10 cellular contexts compared by ENCODE assay signal in the genomic region with DNA sequence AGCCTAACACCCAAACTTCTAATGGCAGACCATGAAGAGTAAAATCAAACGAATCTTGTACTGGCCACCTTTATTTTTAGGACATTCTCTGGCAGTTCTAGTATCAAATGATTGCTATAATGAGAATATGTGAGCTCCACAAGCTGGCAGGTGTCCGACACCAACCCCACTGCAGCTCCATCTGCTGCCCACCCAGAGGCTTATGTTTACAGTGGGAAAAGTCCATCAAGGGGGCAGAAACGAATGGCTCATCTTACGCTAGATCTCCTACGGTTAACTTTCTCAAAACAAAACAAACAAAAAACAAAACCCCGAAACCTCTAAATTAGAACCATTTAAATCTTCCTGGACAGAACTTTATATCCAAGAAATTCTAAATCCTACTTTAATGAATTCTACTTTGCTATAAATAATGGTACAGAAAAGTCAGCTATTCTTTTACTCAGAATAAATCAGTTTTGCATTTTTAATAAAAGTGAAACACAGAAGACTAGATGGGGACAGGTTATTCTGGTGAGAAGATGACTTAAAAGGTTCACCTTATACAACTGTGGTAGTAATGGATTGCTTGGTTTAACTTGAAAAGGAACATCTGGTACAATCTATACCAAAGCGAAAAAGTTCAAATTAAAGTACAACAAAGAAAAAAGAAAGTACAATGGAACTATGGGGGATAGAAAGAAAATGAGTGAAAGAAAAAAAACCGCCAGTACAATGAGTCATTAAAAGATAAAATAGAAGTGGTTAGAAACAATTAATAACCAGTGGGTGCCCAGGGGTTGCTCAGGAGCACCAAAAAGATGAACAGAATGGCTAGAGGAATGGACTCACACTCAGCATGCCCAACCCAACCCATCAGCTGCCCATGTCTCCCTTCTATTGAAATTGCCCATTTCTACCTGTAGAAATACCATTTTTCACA. TPM values are rescaled to one million over a fixed set of nuclear protein-coding genes. Genes with fewer than 3 reads are reported as not detected.
DNase-seq lines count a peak whose midpoint lies in the region; TF ChIP-seq lines count a peak whose summit lies in the region.
"Had no signal": no experiment of that assay in that cellular context is flagged by ENCODE, and none has a peak within 500 bp of the region (broad histone marks: within the 10 kb centered on the region; RNA-seq: fewer than 3 reads in every experiment).

No MANE protein-coding gene starts in this region.

- peaks cover 46% of the 10 kb centered on the region for H3F3A ChIP-seq in neural progenitor cell (ENCODE audit: low read depth)

- H3K4me1 Mint-ChIP-seq in activated T-helper 1 cell treated with anti-CD3 and anti-CD28 coated beads, Interleukin-12 subunit alpha, Interleukin-12 subunit beta, Interleukin-2, Interleukin-4 antibody, amounts not matched to agents 30 ng/mL and 10 ng/mL and 1 ng/mL, durations not matched to agents 14 hours and 24 hours and 36 hours (ENCODE audit: low read depth): peaks cover 81% of the 10 kb centered on the region
- peaks cover 40% of the 10 kb centered on the region for H3K4me1 Mint-ChIP-seq in neural progenitor cell

- no peak overlapping the region for H2BK15ac ChIP-seq in neuronal stem cell (ENCODE audit: low read length)

- H3K4me3 Mint-ChIP-seq in activated T-helper 1 cell treated with anti-CD3 and anti-CD28 coated beads, Interleukin-12 subunit alpha, Interleukin-12 subunit beta, Interleukin-2, Interleukin-4 antibody, amounts not matched to agents 30 ng/mL and 10 ng/mL and 1 ng/mL, durations not matched to agents 14 hours and 24 hours and 36 hours: no peak overlapping the region
- H3K4me3 Mint-ChIP-seq in neural progenitor cell: no peak overlapping the region

- H2AFZ ChIP-seq in neural progenitor cell (replicated peaks): no peak overlapping the region
- no peak overlapping the region for H2AFZ ChIP-seq in neuronal stem cell (ENCODE audit: low read length)

- H3K9me3 Mint-ChIP-seq in activated T-helper 1 cell treated with anti-CD3 and anti-CD28 coated beads, Interleukin-12 subunit alpha, Interleukin-12 subunit beta, Interleukin-2, Interleukin-4 antibody, amounts not matched to agents 30 ng/mL and 10 ng/mL and 1 ng/mL, durations not matched to agents 14 hours and 24 hours and 36 hours: no peaks in the 10 kb centered on the region
- H3K9me3 Mint-ChIP-seq in neural progenitor cell: no peaks in the 10 kb centered on the region

- no peak overlapping the region for H3K18ac ChIP-seq in neuronal stem cell (ENCODE audit: low read length)

- H3K4me3 ChIP-seq in neural progenitor cell (peak overlapping the region; percentile 9), neuronal stem cell (ENCODE audit: low read length in 2 of 2) (no peak overlapping the region)

- H3K79me1 ChIP-seq in neuronal stem cell (ENCODE audit: low read depth, low read length): peaks cover 2% of the 10 kb centered on the region

- H3K14ac ChIP-seq in neuronal stem cell (ENCODE audit: low read length): no peak overlapping the region

- no peak for TF ChIP-seq CTCF in neural progenitor cell (IDR thresholded peaks at IDR 0.05)

- H2AK5ac ChIP-seq in neuronal stem cell (ENCODE audit: low read depth, low read length): no peak overlapping the region

- no peak overlapping the region for H3K23ac ChIP-seq in neuronal stem cell (ENCODE audit: low read depth, low read length, poor library complexity)

- peak overlapping the region; percentile 11 for H3K27ac Mint-ChIP-seq in activated T-helper 1 cell treated with anti-CD3 and anti-CD28 coated beads, Interleukin-12 subunit alpha, Interleukin-12 subunit beta, Interleukin-2, Interleukin-4 antibody, amounts not matched to agents 30 ng/mL and 10 ng/mL and 1 ng/mL, durations not matched to agents 14 hours and 24 hours and 36 hours
- H3K27ac Mint-ChIP-seq in neural progenitor cell: no peak overlapping the region

- H4K91ac ChIP-seq in neuronal stem cell (ENCODE audit: low read depth, low read length, poor library complexity): no peak overlapping the region

- H2BK5ac ChIP-seq in neuronal stem cell (ENCODE audit: low read length): no peak overlapping the region

- no peak overlapping the region for H2BK120ac ChIP-seq in neuronal stem cell (ENCODE audit: low read depth, low read length)

- intact Hi-C loops in activated T-helper 1 cell treated with anti-CD3 and anti-CD28 coated beads, Interleukin-12 subunit alpha, Interleukin-12 subunit beta, Interleukin-2, Interleukin-4 antibody, amounts not matched to agents 30 ng/mL and 10 ng/mL and 1 ng/mL, durations not matched to agents 14 hours and 24 hours and 36 hours (cut with micrococcal nuclease): no loop called here

- H3K4me2 ChIP-seq in neural progenitor cell: peak overlapping the region; percentile 66
- no peak overlapping the region for H3K4me2 ChIP-seq in neuronal stem cell (ENCODE audit: insufficient read depth, low read length, poor library complexity, severe bottlenecking)

- DNase-seq in NCI-H1694 treated with DMSO at 0.1 percent for 48 hours (lab: John Stamatoyannopoulos, UW): peak; percentile 10
- DNase-seq in NCI-H1694 (lab: John Stamatoyannopoulos, UW): no peak
- DNase-seq in activated T-helper 1 cell treated with anti-CD3 and anti-CD28 coated beads, Interleukin-12 subunit alpha, Interleukin-12 subunit beta, Interleukin-2, Interleukin-4 antibody, amounts not matched to agents 30 ng/mL and 10 ng/mL and 1 ng/mL, durations not matched to agents 14 hours and 24 hours and 36 hours (ENCODE audit: low spot score): no peak
- peak; percentile 21 for DNase-seq in neural progenitor cell (ENCODE audit: low spot score)
- no peak for DNase-seq in EL
- DNase-seq in NCI-H187 (lab: John Stamatoyannopoulos, UW): no peak
- DNase-seq in neuronal stem cell (ENCODE audit: low spot score): no peak
- DNase-seq: H7, kidney had no signal

- no peaks in the 10 kb centered on the region for H3K27me3 ChIP-seq in neural progenitor cell
- H3K27me3 ChIP-seq in neuronal stem cell (ENCODE audit: control insufficient read depth in 3 of 3, insufficient read depth in 3 of 3, low read depth in 1 of 3, low read length in 3 of 3): no peaks in the 10 kb centered on the region

- peaks cover 100% of the 10 kb centered on the region for H4K20me1 ChIP-seq in neural progenitor cell (ENCODE audit: low read depth)

- no peaks in the 10 kb centered on the region for H3K27me3 Mint-ChIP-seq in activated T-helper 1 cell treated with anti-CD3 and anti-CD28 coated beads, Interleukin-12 subunit alpha, Interleukin-12 subunit beta, Interleukin-2, Interleukin-4 antibody, amounts not matched to agents 30 ng/mL and 10 ng/mL and 1 ng/mL, durations not matched to agents 14 hours and 24 hours and 36 hours (ENCODE audit: insufficient read depth)
- no peaks in the 10 kb centered on the region for H3K27me3 Mint-ChIP-seq in neural progenitor cell (ENCODE audit: insufficient read depth, low read depth)

- H3K27ac ChIP-seq in KOPT-K1 (ENCODE audit: low read depth, low read length, poor library complexity, severe bottlenecking) (peak overlapping the region; percentile 47), neural progenitor cell (peak overlapping the region; percentile 10), neuronal stem cell (replicated peaks; ENCODE audit: low read length) (no peak overlapping the region)

- H3K36me3 ChIP-seq in KOPT-K1 (ENCODE audit: insufficient read depth, low read length): peaks cover 13% of the 10 kb centered on the region
- no peaks in the 10 kb centered on the region for H3K36me3 ChIP-seq in neural progenitor cell
- no peaks in the 10 kb centered on the region for H3K36me3 ChIP-seq in neuronal stem cell (replicated peaks in 1 of 2; ENCODE audit: control insufficient read depth in 2 of 2, insufficient read depth in 2 of 2, low read length in 2 of 2)

- H3K79me2 ChIP-seq in neural progenitor cell (ENCODE audit: low read depth): peaks cover 97% of the 10 kb centered on the region

- 100% methylated on average over 2 of the region's 8 CpGs; no CpG with 5 or more reads in 1 of the 2 donors for WGBS in neuronal stem cell (ENCODE audit: extremely low coverage in 2 of 2, insufficient read length in 2 of 2, insufficient replicate concordance in 1 of 2), 2 donors

- no peak overlapping the region for H2BK12ac ChIP-seq in neuronal stem cell (ENCODE audit: low read length)

- H3K4ac ChIP-seq in neuronal stem cell (ENCODE audit: low read length): no peak overlapping the region

- no peak overlapping the region for H4K8ac ChIP-seq in neuronal stem cell (ENCODE audit: low read depth, low read length)

- H3K9me3 ChIP-seq in KOPT-K1 (ENCODE audit: insufficient read depth, low read length, poor library complexity, severe bottlenecking): no peaks in the 10 kb centered on the region
- H3K9me3 ChIP-seq in neural progenitor cell (ENCODE audit: low read depth): no peaks in the 10 kb centered on the region
- H3K9me3 ChIP-seq in neuronal stem cell (replicated peaks in 1 of 2; ENCODE audit: control insufficient read depth in 2 of 2, insufficient read depth in 1 of 2, low read depth in 1 of 2, low read length in 2 of 2): no peaks in the 10 kb centered on the region

- H3K4me1 ChIP-seq in neural progenitor cell (peaks cover 29% of the 10 kb centered on the region), neuronal stem cell (ENCODE audit: control insufficient read depth in 2 of 2, insufficient read depth in 1 of 2, low read depth in 1 of 2, low read length in 2 of 2) (peaks cover 0 to 3% of the 10 kb centered on the region in 2 donors)

- no peaks in the 10 kb centered on the region for H3K36me3 Mint-ChIP-seq in activated T-helper 1 cell treated with anti-CD3 and anti-CD28 coated beads, Interleukin-12 subunit alpha, Interleukin-12 subunit beta, Interleukin-2, Interleukin-4 antibody, amounts not matched to agents 30 ng/mL and 10 ng/mL and 1 ng/mL, durations not matched to agents 14 hours and 24 hours and 36 hours (ENCODE audit: low read depth)
- peaks cover under 1% of the 10 kb centered on the region for H3K36me3 Mint-ChIP-seq in neural progenitor cell

- H3K9ac ChIP-seq in neural progenitor cell (no peak overlapping the region), neuronal stem cell (ENCODE audit: low read depth, low read length, poor library complexity) (no peak overlapping the region)

RNA-seq across cellular contexts. Expression of a gene that starts 40.2 kb away (rescaled TPM):
- 172 and 183 TPM in 2 replicates for total RNA-seq in activated T-helper 1 cell treated with anti-CD3 and anti-CD28 coated beads, Interleukin-12 subunit alpha, Interleukin-12 subunit beta, Interleukin-2, Interleukin-4 antibody, amounts not matched to agents 30 ng/mL and 10 ng/mL and 1 ng/mL, durations not matched to agents 14 hours and 24 hours and 36 hours
- 71.0 and 72.5 TPM in 2 replicates for total RNA-seq in neural progenitor cell (ENCODE audit: low replicate concordance)
- 72.0 TPM for polyA plus RNA-seq in neuronal stem cell (2013, experiment 1 of 2)
- polyA plus RNA-seq in neuronal stem cell (2013, experiment 2 of 2): 76.5 TPM

Comparison
In these comparisons a context has a peak if more than half of its experiments do, and no peak if none do; other contexts are left out.
1. DNase-seq: peak in NCI-H1694 treated with DMSO at 0.1 percent for 48 hours (single experiment) and neural progenitor cell (single experiment); none in NCI-H1694 (single experiment), activated T-helper 1 cell treated with anti-CD3 and anti-CD28 coated beads, Interleukin-12 subunit alpha, Interleukin-12 subunit beta, Interleukin-2, Interleukin-4 antibody, amounts not matched to agents 30 ng/mL and 10 ng/mL and 1 ng/mL, durations not matched to agents 14 hours and 24 hours and 36 hours (single experiment), EL (single experiment), NCI-H187 (0 of 2) and neuronal stem cell (single experiment).